ENCODE assay signal across 11 cellular contexts in genomic region chr16:25996052-25996451, GRCh38.
"Had no signal": no experiment of that assay in that cellular context is flagged by ENCODE, and none has a peak within 500 bp of the region (broad histone marks: within the 10 kb centered on the region; RNA-seq: fewer than 3 reads in every experiment).

No MANE protein-coding gene starts in this region.

- H3K27ac Mint-ChIP-seq: activated B cell treated with CpG ODN at 0.5 μM for 24 hours; activated CD4-positive, alpha-beta T cell treated with anti-CD3 and anti-CD28 coated beads, Interleukin-2, amount 10 ng/mL, durations not matched to agents 24 days and 14 days; activated T-helper 1 cell treated with anti-CD3 and anti-CD28 coated beads, Interleukin-12 subunit alpha, Interleukin-12 subunit beta, Interleukin-2, Interleukin-4 antibody, amounts not matched to agents 30 ng/mL and 10 ng/mL and 1 ng/mL, durations not matched to agents 14 hours and 24 hours and 36 hours; mesothelial cell of epicardium had no signal

- DNase-seq: activated B cell treated with CpG ODN at 0.5 μM for 24 hours; activated CD4-positive, alpha-beta T cell treated with anti-CD3 and anti-CD28 coated beads, Interleukin-2, amount 10 ng/mL, durations not matched to agents 24 days and 14 days; activated naive CD4-positive, alpha-beta T cell treated with Interleukin-2 at 50 U/mL for 16 hours; gastrocnemius medialis; kidney; small intestine; tibial artery had no signal

- H3K27me3 Mint-ChIP-seq: activated B cell treated with CpG ODN at 0.5 μM for 24 hours had no signal

- H3K4me3 Mint-ChIP-seq: activated B cell treated with CpG ODN at 0.5 μM for 24 hours; activated CD4-positive, alpha-beta T cell treated with anti-CD3 and anti-CD28 coated beads, Interleukin-2, amount 10 ng/mL, durations not matched to agents 24 days and 14 days; activated T-helper 1 cell treated with anti-CD3 and anti-CD28 coated beads, Interleukin-12 subunit alpha, Interleukin-12 subunit beta, Interleukin-2, Interleukin-4 antibody, amounts not matched to agents 30 ng/mL and 10 ng/mL and 1 ng/mL, durations not matched to agents 14 hours and 24 hours and 36 hours; mesothelial cell of epicardium; neural crest cell had no signal

- ATAC-seq: gastrocnemius medialis had no signal

- H3K9me3 Mint-ChIP-seq: activated CD4-positive, alpha-beta T cell treated with anti-CD3 and anti-CD28 coated beads, Interleukin-2, amount 10 ng/mL, durations not matched to agents 24 days and 14 days had no signal

- H3K4me1 Mint-ChIP-seq: activated B cell treated with CpG ODN at 0.5 μM for 24 hours; activated CD4-positive, alpha-beta T cell treated with anti-CD3 and anti-CD28 coated beads, Interleukin-2, amount 10 ng/mL, durations not matched to agents 24 days and 14 days; mesothelial cell of epicardium had no signal

- H3K4me3 ChIP-seq: gastrocnemius medialis, right atrium auricular region, tibial artery had no signal
